ENCODE assay signal across 9 cellular contexts in genomic region chr2:37168217-37168981, GRCh38. TPM values are rescaled to one million over a fixed set of nuclear protein-coding genes. Genes with fewer than 3 reads are reported as not detected.
DNase-seq lines count a peak whose midpoint lies in the region; ATAC-seq, FAIRE-seq and TF ChIP-seq lines count a peak whose summit lies in the region.
"Had no signal": no experiment of that assay in that cellular context is flagged by ENCODE, and none has a peak within 500 bp of the region (broad histone marks: within the 10 kb centered on the region; RNA-seq: fewer than 3 reads in every experiment).

No MANE protein-coding gene starts in this region.

- peak overlapping the region; percentile 20; the same call in 1 of the 2 replicates for H3K4me2 ChIP-seq in PC-3 (ENCODE audit: low read length)

- peaks cover 5% of the 10 kb centered on the region for H3K9me3 ChIP-seq in PC-3 (ENCODE audit: low read length)
- peaks cover 6% of the 10 kb centered on the region for H3K9me3 ChIP-seq in upper lobe of right lung

- H3K4me1 ChIP-seq in PC-3 (ENCODE audit: insufficient read depth, low read length) (peaks cover 5% of the 10 kb centered on the region), upper lobe of right lung (no peaks in the 10 kb centered on the region)

- POLR2A ChIA-PET in PC-3 (lab: Charles Lee; ENCODE audit: unreplicated experiment) = no interaction called here

- H3K4me3 ChIP-seq in PC-3 (ENCODE audit: low read length) (no peak overlapping the region), bronchial epithelial cell (ENCODE audit: low read depth, low read length) (no peak overlapping the region), upper lobe of right lung (no peak overlapping the region)

- H3K4me1 Mint-ChIP-seq in activated CD8-positive, alpha-beta memory T cell treated with anti-CD3 and anti-CD28 coated beads, Interleukin-2, amount 10 ng/mL, durations not matched to agents 7 days and 5 days = no peaks in the 10 kb centered on the region

- H3K27me3 ChIP-seq in PC-3 (ENCODE audit: low read length) (no peaks in the 10 kb centered on the region), bronchial epithelial cell (ENCODE audit: control insufficient read depth, insufficient read depth, low read length) (no peaks in the 10 kb centered on the region), upper lobe of right lung (no peaks in the 10 kb centered on the region)

- H3F3A ChIP-seq in PC-3 (ENCODE audit: low read length, unreplicated experiment) = no peaks in the 10 kb centered on the region

- TF ChIP-seq CTCF in PC-3 (conservative IDR thresholded peaks at IDR 0.05; ENCODE audit: low read depth, low read length) (peak; percentile 87), bronchial epithelial cell (IDR thresholded peaks at IDR 0.05; ENCODE audit: insufficient read depth, low read length, severe bottlenecking) (peak; percentile 56), upper lobe of right lung (IDR thresholded peaks at IDR 0.05) (peak; percentile 71)

- no peak overlapping the region for H3K9ac ChIP-seq in PC-3 (ENCODE audit: low read length)

- H2AFZ ChIP-seq in PC-3 (ENCODE audit: low read length) = peak overlapping the region; percentile 82

- H3K9me3 Mint-ChIP-seq in activated CD8-positive, alpha-beta memory T cell treated with anti-CD3 and anti-CD28 coated beads, Interleukin-2, amount 10 ng/mL, durations not matched to agents 7 days and 5 days (ENCODE audit: low read depth) = peaks cover 10% of the 10 kb centered on the region

- H3K27ac Mint-ChIP-seq in activated CD8-positive, alpha-beta memory T cell treated with anti-CD3 and anti-CD28 coated beads, Interleukin-2, amount 10 ng/mL, durations not matched to agents 7 days and 5 days = no peak overlapping the region

- no peaks in the 10 kb centered on the region for H3K9me2 ChIP-seq in PC-3 (replicated peaks; ENCODE audit: low read length)

- no peaks in the 10 kb centered on the region for H3K27me3 Mint-ChIP-seq in activated CD8-positive, alpha-beta memory T cell treated with anti-CD3 and anti-CD28 coated beads, Interleukin-2, amount 10 ng/mL, durations not matched to agents 7 days and 5 days

- no peak overlapping the region for H3K4me3 Mint-ChIP-seq in activated CD8-positive, alpha-beta memory T cell treated with anti-CD3 and anti-CD28 coated beads, Interleukin-2, amount 10 ng/mL, durations not matched to agents 7 days and 5 days

- no peaks in the 10 kb centered on the region for H3K79me2 ChIP-seq in PC-3 (ENCODE audit: low read length)

- H3K36me3 ChIP-seq in PC-3 (ENCODE audit: low read depth, low read length) (0 out of 2 replicates have a peak, but pooled peaks cover 3% of the 10 kb centered on the region), bronchial epithelial cell (ENCODE audit: control insufficient read depth, insufficient read depth, low read length) (no peaks in the 10 kb centered on the region), upper lobe of right lung (no peaks in the 10 kb centered on the region)

- peak; percentile 45 for DNase-seq in activated CD8-positive, alpha-beta memory T cell treated with anti-CD3 and anti-CD28 coated beads, Interleukin-2, amount 10 ng/mL, durations not matched to agents 7 days and 5 days
- no peak for DNase-seq in activated CD8-positive, alpha-beta memory T cell treated with anti-CD3 and anti-CD28 coated beads, Interleukin-2, amount 50 U/mL, for 48 hours
- DNase-seq in PC-3 = peak; percentile 66
- peak; percentile 48 for DNase-seq in bronchial epithelial cell (ENCODE audit: low read depth)
- DNase-seq in kidney tubule cell (ENCODE audit: low spot score) = peak; percentile 46
- no peak for DNase-seq in upper lobe of right lung
- DNase-seq in NCI-H2029 (lab: John Stamatoyannopoulos, UW) = no peak

- no peak for FAIRE-seq in bronchial epithelial cell (lab: Jason Lieb, UNC)

- intact Hi-C loops in PC-3 (cut with micrococcal nuclease) (loop anchor here (1.0 to 5.0 kb wide), 4 partner anchors 44 to 724 kb away; no protein-coding TSS in a partner anchor), upper lobe of right lung (cut with DNase I) (no loop called here)

- H3K27ac ChIP-seq in PC-3 (ENCODE audit: low read length) (no peak overlapping the region), upper lobe of right lung (no peak overlapping the region)

- ATAC-seq in activated CD8-positive, alpha-beta memory T cell treated with anti-CD3 and anti-CD28 coated beads, Interleukin-2, amount 10 ng/mL, durations not matched to agents 7 days and 5 days = peak; percentile 89
- ATAC-seq in HG03108 (IDR thresholded peaks at IDR 0.05; ENCODE audit: unreplicated experiment) = peak; percentile 67
- ATAC-seq in PC-3 = peak; percentile 98
- peak; percentile 92 for ATAC-seq in upper lobe of right lung

- H4K20me1 ChIP-seq in PC-3 (ENCODE audit: low read length) = no peaks in the 10 kb centered on the region

- peaks cover 12% of the 10 kb centered on the region for H3K36me3 Mint-ChIP-seq in activated CD8-positive, alpha-beta memory T cell treated with anti-CD3 and anti-CD28 coated beads, Interleukin-2, amount 10 ng/mL, durations not matched to agents 7 days and 5 days

- BruUV-seq in PC-3 (replicated peaks; lab: Mats Ljungman, UMichigan) = no TSS peak

- CTCF ChIA-PET in activated CD8-positive, alpha-beta memory T cell treated with anti-CD3 and anti-CD28 coated beads, Interleukin-2, amount 10 ng/mL, durations not matched to agents 7 days and 5 days (lab: Charles Lee) = interaction anchor here (0.6 to 3.1 kb wide), 12 partner anchors 8 to 754 kb away, joined by 3 to 14 read pairs (median 3); partner anchors contain the start of gene SULT6B1
- CTCF ChIA-PET in PC-3 (lab: Charles Lee) = no interaction called here

RNA-seq across cellular contexts. Expression of gene EIF2AK2, which starts 11.6 kb away (rescaled TPM):
- total RNA-seq in activated CD8-positive, alpha-beta memory T cell treated with anti-CD3 and anti-CD28 coated beads, Interleukin-2, amount 10 ng/mL, durations not matched to agents 7 days and 5 days = 100 to 1,000 TPM; 115 to 175 TPM
- 29.3 and 30.9 TPM in 2 replicates for total RNA-seq in PC-3 (2014; rRNA removed)
- total RNA-seq in bronchial epithelial cell = 10.5 and 11.1 TPM in 2 replicates
- total RNA-seq in upper lobe of right lung = 57.1 TPM

RNA-seq across cellular contexts. Expression of gene SULT6B1, which starts 20.1 kb away (rescaled TPM):
- total RNA-seq in activated CD8-positive, alpha-beta memory T cell treated with anti-CD3 and anti-CD28 coated beads, Interleukin-2, amount 10 ng/mL, durations not matched to agents 7 days and 5 days = not detected
- total RNA-seq in PC-3 (2014; rRNA removed) (not detected in 2 replicates), bronchial epithelial cell (not detected in 2 replicates), upper lobe of right lung (not detected)
- total RNA-seq: urinary bladder had no signal

RNA-seq across cellular contexts. Expression of gene CEBPZOS, which starts 27.9 kb away (rescaled TPM):
- 10 to 100 TPM; 35.6 to 37.9 TPM for total RNA-seq in activated CD8-positive, alpha-beta memory T cell treated with anti-CD3 and anti-CD28 coated beads, Interleukin-2, amount 10 ng/mL, durations not matched to agents 7 days and 5 days
- total RNA-seq in PC-3 (2014; rRNA removed) = 30.8 and 43.8 TPM in 2 replicates
- total RNA-seq in bronchial epithelial cell = 7.6 and 16.3 TPM in 2 replicates
- total RNA-seq in upper lobe of right lung = 38.8 TPM

Comparison
In these comparisons a context has a peak if more than half of its experiments do, and no peak if none do; other contexts are left out.
1. DNase-seq: peak in activated CD8-positive, alpha-beta memory T cell treated with anti-CD3 and anti-CD28 coated beads, Interleukin-2, amount 10 ng/mL, durations not matched to agents 7 days and 5 days (single experiment), PC-3 (single experiment), bronchial epithelial cell (single experiment) and kidney tubule cell (single experiment); none in activated CD8-positive, alpha-beta memory T cell treated with anti-CD3 and anti-CD28 coated beads, Interleukin-2, amount 50 U/mL, for 48 hours (single experiment), upper lobe of right lung (single experiment) and NCI-H2029 (single experiment).
2. Peak in every context shown above with its lines, with median percentiles within 50 percentile points of each other: ATAC-seq and CTCF ChIP-seq.